Comparison of ENCODE assay signal across 27 cellular contexts in genomic region chr18:58370662-58371061, GRCh38.
"Had no signal": no experiment of that assay in that cellular context is flagged by ENCODE, and none has a peak within 500 bp of the region (broad histone marks: within the 10 kb centered on the region; RNA-seq: fewer than 3 reads in every experiment).

No MANE protein-coding gene starts in this region.

- H3K27me3 ChIP-seq: dorsolateral prefrontal cortex had no signal

- DNase-seq: activated B cell treated with CpG ODN at 0.5 μM for 24 hours; activated CD4-positive, alpha-beta T cell treated with anti-CD3 and anti-CD28 coated beads for 48 hours; activated CD4-positive, alpha-beta T cell treated with anti-CD3 and anti-CD28 coated beads, Interleukin-2, amount 50 U/mL, for 1 hour; activated CD4-positive, alpha-beta T cell treated with anti-CD3 and anti-CD28 coated beads, Interleukin-2, amount 50 U/mL, for 48 hours; activated CD8-positive, alpha-beta memory T cell treated with anti-CD3 and anti-CD28 coated beads for 24 hours; activated CD8-positive, alpha-beta T cell treated with anti-CD3 and anti-CD28 coated beads for 36 hours; activated effector memory CD4-positive, alpha-beta T cell treated with Interleukin-2 at 50 U/mL for 16 hours; activated gamma-delta T cell treated with Interleukin-2 at 50 U/mL for 16 hours; activated naive CD4-positive, alpha-beta T cell treated with anti-CD3 and anti-CD28 coated beads, Interleukin-2, amount 50 U/mL, for 16 hours; activated naive CD4-positive, alpha-beta T cell treated with Interleukin-2 at 50 U/mL for 16 hours; activated T-cell treated with anti-CD3 and anti-CD28 coated beads, Interleukin-2, amount 50 U/mL, for 4 hours; amniotic stem cell; anterior cingulate cortex; caudate nucleus; cortex of kidney; dorsolateral prefrontal cortex; effector CD4-positive, alpha-beta T cell; effector memory CD8-positive, alpha-beta T cell; foreskin fibroblast; T-helper 1 cell; T-helper 17 cell; T1000; WERI-Rb-1 had no signal

- H3K4me3 Mint-ChIP-seq: activated B cell treated with CpG ODN at 0.5 μM for 24 hours; activated CD8-positive, alpha-beta T cell treated with anti-CD3 and anti-CD28 coated beads for 36 hours; activated naive CD8-positive, alpha-beta T cell; activated T-cell treated with anti-CD3 and anti-CD28 coated beads, Interleukin-2, amount 50 U/mL, for 4 hours; activated T-helper 17 cell treated with anti-CD3 and anti-CD28 coated beads, Interleukin-2, amount 50 U/mL, for 72 hours; effector memory CD8-positive, alpha-beta T cell; T-helper 17 cell; T-helper 2 cell treated with Interferon-gamma antibody and Interleukin-4, amounts not matched to agents 5 μg/mL and 100 μg/mL, for 36 hours had no signal

- H3K4me3 ChIP-seq: dorsolateral prefrontal cortex had no signal

- H3K27me3 Mint-ChIP-seq: activated B cell treated with CpG ODN at 0.5 μM for 24 hours; activated CD8-positive, alpha-beta T cell treated with anti-CD3 and anti-CD28 coated beads for 36 hours; activated naive CD8-positive, alpha-beta T cell; activated T-helper 17 cell treated with anti-CD3 and anti-CD28 coated beads, Interleukin-2, amount 50 U/mL, for 72 hours had no signal

- H3K27ac Mint-ChIP-seq: activated B cell treated with CpG ODN at 0.5 μM for 24 hours; activated CD8-positive, alpha-beta T cell treated with anti-CD3 and anti-CD28 coated beads for 36 hours; activated naive CD8-positive, alpha-beta T cell; activated T-helper 17 cell treated with anti-CD3 and anti-CD28 coated beads, Interleukin-2, amount 50 U/mL, for 72 hours; effector memory CD8-positive, alpha-beta T cell; T-helper 2 cell treated with Interferon-gamma antibody and Interleukin-4, amounts not matched to agents 5 μg/mL and 100 μg/mL, for 36 hours had no signal

- H3K9me3 Mint-ChIP-seq: activated B cell treated with CpG ODN at 0.5 μM for 24 hours; activated CD8-positive, alpha-beta T cell treated with anti-CD3 and anti-CD28 coated beads for 36 hours; activated T-cell treated with anti-CD3 and anti-CD28 coated beads, Interleukin-2, amount 50 U/mL, for 4 hours; activated T-helper 17 cell treated with anti-CD3 and anti-CD28 coated beads, Interleukin-2, amount 50 U/mL, for 72 hours; effector memory CD8-positive, alpha-beta T cell; T-helper 2 cell treated with Interferon-gamma antibody and Interleukin-4, amounts not matched to agents 5 μg/mL and 100 μg/mL, for 36 hours had no signal

- H3K4me1 Mint-ChIP-seq: activated B cell treated with CpG ODN at 0.5 μM for 24 hours had no signal

- H3K27ac ChIP-seq: epithelial cell of prostate, WERI-Rb-1 had no signal
